Comparison of ENCODE assay signal across 1 cellular context in genomic region chr2:232815569-232815968, GRCh38.
TF ChIP-seq lines count a peak whose summit lies in the region.

No MANE protein-coding gene starts in this region.

TF ChIP-seq in IMR-90, 13 proteins besides CTCF, POLR2A, EP300 and RAD21 (continued from another document):
- TF ChIP-seq, protein P1, sequence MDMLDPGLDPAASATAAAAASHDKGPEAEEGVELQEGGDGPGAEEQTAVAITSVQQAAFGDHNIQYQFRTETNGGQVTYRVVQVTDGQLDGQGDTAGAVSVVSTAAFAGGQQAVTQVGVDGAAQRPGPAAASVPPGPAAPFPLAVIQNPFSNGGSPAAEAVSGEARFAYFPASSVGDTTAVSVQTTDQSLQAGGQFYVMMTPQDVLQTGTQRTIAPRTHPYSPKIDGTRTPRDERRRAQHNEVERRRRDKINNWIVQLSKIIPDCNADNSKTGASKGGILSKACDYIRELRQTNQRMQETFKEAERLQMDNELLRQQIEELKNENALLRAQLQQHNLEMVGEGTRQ (IDR thresholded peaks at IDR 0.05; ENCODE audit: low read depth, low read length), result no peak
- TF ChIP-seq FOS (IDR thresholded peaks at IDR 0.05; ENCODE audit: low read depth, low read length) (no peak), MXI1 (IDR thresholded peaks at IDR 0.05; ENCODE audit: borderline replicate concordance, low read depth, low read length) (no peak), MAZ (IDR thresholded peaks at IDR 0.05; ENCODE audit: borderline replicate concordance, low read depth, low read length) (no peak), RFX5 (IDR thresholded peaks at IDR 0.05; ENCODE audit: low read depth, low read length) (no peak), ELK1 (IDR thresholded peaks at IDR 0.05; ENCODE audit: borderline replicate concordance, low read depth, low read length) (no peak), RCOR1 (IDR thresholded peaks at IDR 0.05; ENCODE audit: insufficient replicate concordance, low read length) (no peak), MAFK (IDR thresholded peaks at IDR 0.05; ENCODE audit: low read depth, low read length) (no peak), NFE2L2 (IDR thresholded peaks at IDR 0.05; ENCODE audit: low read depth, low read length) (no peak)
